ENCODE assay signal across 12 cellular contexts in genomic region chr5:36202521-36202961, GRCh38. TPM values are rescaled to one million over a fixed set of nuclear protein-coding genes. Genes with fewer than 3 reads are reported as not detected.
DNase-seq lines count a peak whose midpoint lies in the region; ATAC-seq and TF ChIP-seq lines count a peak whose summit lies in the region.
"Had no signal": no experiment of that assay in that cellular context is flagged by ENCODE, and none has a peak within 500 bp of the region (broad histone marks: within the 10 kb centered on the region; RNA-seq: fewer than 3 reads in every experiment).

No MANE protein-coding gene starts in this region.

- H2AK5ac ChIP-seq in IMR-90 (ENCODE audit: low read depth, low read length), result no peak overlapping the region

- in situ Hi-C loops in IMR-90 (cut with MboI; ENCODE audit: low sequenced_read_pairs), result no loop called here

- no peak overlapping the region for H2AFZ ChIP-seq in IMR-90 (replicated peaks; ENCODE audit: low read length, poor library complexity)

- no peak overlapping the region for H3K4me3 Mint-ChIP-seq in Caco-2 (ENCODE audit: unreplicated experiment)
- H3K4me3 Mint-ChIP-seq: CD4-positive, alpha-beta T cell had no signal

- H3K27me3 Mint-ChIP-seq in Caco-2 (ENCODE audit: insufficient read depth, unreplicated experiment), result no peaks in the 10 kb centered on the region
- H3K27me3 Mint-ChIP-seq: CD4-positive, alpha-beta T cell had no signal

- intact Hi-C loops in IMR-90 (cut with micrococcal nuclease) (loop anchor here (2.0 kb wide), 1 partner anchor 36 kb away; no protein-coding TSS in a partner anchor), left ventricle myocardium inferior (cut with micrococcal nuclease) (no loop called here), Caco-2 (cut with micrococcal nuclease; ENCODE audit: unreplicated experiment) (no loop called here)

- H3K23ac ChIP-seq in IMR-90 (ENCODE audit: low read depth, low read length), result no peak overlapping the region

- no peak overlapping the region for H4K5ac ChIP-seq in IMR-90 (ENCODE audit: low read depth, low read length)

- H3K27me3 ChIP-seq in BE2C (no peaks in the 10 kb centered on the region), IMR-90 (ENCODE audit: control insufficient read depth, insufficient read depth, low read length) (no peaks in the 10 kb centered on the region), left ventricle myocardium inferior (ENCODE audit: low read depth) (no peaks in the 10 kb centered on the region), Caco-2 (replicated peaks; ENCODE audit: control insufficient read depth, insufficient read depth, low read length) (no peaks in the 10 kb centered on the region)
- H3K27me3 ChIP-seq: esophagus squamous epithelium had no signal

- H3K56ac ChIP-seq in IMR-90 (ENCODE audit: extremely low read depth, insufficient read depth, low read length), result no peak overlapping the region

- H3K9me1 ChIP-seq in IMR-90 (ENCODE audit: insufficient read depth, low read length), result no peaks in the 10 kb centered on the region

- H3K9me3 ChIP-seq in BE2C, result no peaks in the 10 kb centered on the region
- no peaks in the 10 kb centered on the region for H3K9me3 ChIP-seq in IMR-90 (ENCODE audit: control insufficient read depth, insufficient read depth, low read length)
- H3K9me3 ChIP-seq in left ventricle myocardium inferior (replicated peaks), result no peaks in the 10 kb centered on the region
- H3K9me3 ChIP-seq in Caco-2, result no peaks in the 10 kb centered on the region
- H3K9me3 ChIP-seq: esophagus squamous epithelium had no signal

- CTCF ChIA-PET in IMR-90 (lab: Yijun Ruan, JAX) (interaction anchor here (0.9 to 1.6 kb wide), 2 partner anchors 24 to 123 kb away, joined by 4 read pairs; no protein-coding TSS in a partner anchor), Caco-2 (lab: Charles Lee) (no interaction called here)

- ATAC-seq in IMR-90 (ENCODE audit: low read depth) (peak; percentile 80), GM21447 (IDR thresholded peaks at IDR 0.05; ENCODE audit: unreplicated experiment) (no peak)

- H3K18ac ChIP-seq in IMR-90 (ENCODE audit: low read depth, low read length), result no peak overlapping the region

- H3K9ac ChIP-seq in IMR-90 (ENCODE audit: low read depth, low read length), result no peak overlapping the region

- H4K8ac ChIP-seq in IMR-90 (ENCODE audit: low read depth in 2 of 2, low read length in 2 of 2), result no peak overlapping the region

- TF ChIP-seq CTCF in BE2C (IDR thresholded peaks at IDR 0.05; ENCODE audit: low read depth, low read length), result no peak
- no peak for TF ChIP-seq CTCF in IMR-90 (conservative IDR thresholded peaks at IDR 0.05; ENCODE audit: low read depth, low read length)
- TF ChIP-seq CTCF in left ventricle myocardium inferior (IDR thresholded peaks at IDR 0.05; ENCODE audit: borderline replicate concordance), result no peak
- no peak for TF ChIP-seq CTCF in Caco-2 (IDR thresholded peaks at IDR 0.05; ENCODE audit: insufficient read depth in 1 of 2, low read depth in 1 of 2, low read length in 1 of 2, severe bottlenecking in 1 of 2, unreplicated experiment in 1 of 2)

- H4K91ac ChIP-seq in IMR-90 (ENCODE audit: insufficient read depth, low read depth, low read length), result no peak overlapping the region

- H3K4ac ChIP-seq in IMR-90 (ENCODE audit: low read depth, low read length), result no peak overlapping the region

- DNase-seq in BE2C, result peak; percentile 41
- peak; percentile 54 for DNase-seq in IMR-90
- DNase-seq in astrocyte of the hippocampus (ENCODE audit: low read depth, low spot score), result peak; percentile 44
- no peak for DNase-seq in left ventricle myocardium inferior
- DNase-seq in Caco-2, result no peak
- DNase-seq in NCI-H345 treated with DMSO at 0.1 percent for 48 hours (lab: John Stamatoyannopoulos, UW; ENCODE audit: unreplicated experiment), result no peak
- DNase-seq in activated gamma-delta T cell (lab: John Stamatoyannopoulos, UW), result no peak
- DNase-seq: CD4-positive, alpha-beta T cell; esophagus squamous epithelium; NCI-H2029; retina had no signal

- H2BK20ac ChIP-seq in IMR-90 (ENCODE audit: low read depth, low read length), result no peak overlapping the region

- no peak overlapping the region for H2BK5ac ChIP-seq in IMR-90 (ENCODE audit: low read depth, low read length, poor library complexity, severe bottlenecking)

- peaks cover 34% of the 10 kb centered on the region for H3K36me3 Mint-ChIP-seq in Caco-2 (ENCODE audit: insufficient read depth, unreplicated experiment)

- no peaks in the 10 kb centered on the region for H4K20me1 ChIP-seq in IMR-90 (ENCODE audit: insufficient read depth, low read length)

- POLR2A ChIA-PET in IMR-90 (lab: Charles Lee; ENCODE audit: unreplicated experiment) (no interaction called here), Caco-2 (lab: Charles Lee) (no interaction called here)

- H3K27ac Mint-ChIP-seq in Caco-2 (ENCODE audit: unreplicated experiment), result no peak overlapping the region
- H3K27ac Mint-ChIP-seq: CD4-positive, alpha-beta T cell had no signal

- H3K27ac ChIP-seq in IMR-90 (ENCODE audit: insufficient read depth, low read length), result no peak overlapping the region
- H3K27ac ChIP-seq in left ventricle myocardium inferior (replicated peaks), result peak overlapping the region; percentile 34
- H3K27ac ChIP-seq: esophagus squamous epithelium had no signal

- WGBS in IMR-90 (ENCODE audit: extremely low coverage in 2 of 2, insufficient read length in 1 of 2), 2 experiments, result no CpG with 5 or more reads among the region's 3 CpGs

- H3K4me3 ChIP-seq in BE2C (ENCODE audit: low read depth, low read length) (no peak overlapping the region), IMR-90 (ENCODE audit: insufficient read depth, low read depth, low read length) (no peak overlapping the region), left ventricle myocardium inferior (no peak overlapping the region), Caco-2 (ENCODE audit: low read depth, low read length) (no peak overlapping the region)
- H3K4me3 ChIP-seq: esophagus squamous epithelium had no signal

- no TSS peak for BruUV-seq in IMR-90 (replicated peaks; lab: Mats Ljungman, UMichigan)
- BruUV-seq in Caco-2 (replicated peaks; lab: Mats Ljungman, UMichigan), result no TSS peak

- TF ChIP-seq POLR2A in IMR-90 (IDR thresholded peaks at IDR 0.05; ENCODE audit: low read depth, low read length), result no peak

- no peaks in the 10 kb centered on the region for H3K79me1 ChIP-seq in IMR-90 (ENCODE audit: low read depth in 1 of 2, low read length in 2 of 2)

- H3K36me3 ChIP-seq in BE2C (no peaks in the 10 kb centered on the region), IMR-90 (ENCODE audit: control insufficient read depth, insufficient read depth, low read length) (peaks cover 6% of the 10 kb centered on the region; the same call in 1 of the 2 replicates), left ventricle myocardium inferior (peaks cover 51% of the 10 kb centered on the region), Caco-2 (ENCODE audit: control insufficient read depth, insufficient read depth, low read length) (peaks cover 1% of the 10 kb centered on the region; the same call in 1 of the 2 replicates)

- TF ChIP-seq RAD21 in IMR-90 (IDR thresholded peaks at IDR 0.05; ENCODE audit: low read length), result no peak

- peaks cover 15% of the 10 kb centered on the region for H3K4me1 ChIP-seq in BE2C
- H3K4me1 ChIP-seq in IMR-90 (ENCODE audit: control insufficient read depth, insufficient read depth, low read length), result peaks cover 2% of the 10 kb centered on the region
- H3K4me1 ChIP-seq in left ventricle myocardium inferior, result peaks cover 19% of the 10 kb centered on the region
- no peaks in the 10 kb centered on the region for H3K4me1 ChIP-seq in Caco-2

- H2BK15ac ChIP-seq in IMR-90 (ENCODE audit: low read depth, low read length), result no peak overlapping the region

- H3K14ac ChIP-seq in IMR-90 (replicated peaks; ENCODE audit: low read depth, low read length), result no peak overlapping the region

- no peaks in the 10 kb centered on the region for H3K9me3 Mint-ChIP-seq in Caco-2 (ENCODE audit: unreplicated experiment)
- H3K9me3 Mint-ChIP-seq: CD4-positive, alpha-beta T cell had no signal

- H2BK120ac ChIP-seq in IMR-90 (ENCODE audit: low read depth, low read length), result no peak overlapping the region

- H3K4me2 ChIP-seq in IMR-90 (ENCODE audit: low read depth, low read length), result no peak overlapping the region

- no peaks in the 10 kb centered on the region for H3K4me1 Mint-ChIP-seq in Caco-2 (ENCODE audit: low read depth, unreplicated experiment)

- no peak overlapping the region for H2AK9ac ChIP-seq in IMR-90 (replicated peaks; ENCODE audit: low read depth, low read length, poor library complexity)

- dilution Hi-C loops in IMR-90 (cut with HindIII; ENCODE audit: low sequenced_read_pairs, unreplicated experiment), result no loop called here

TF ChIP-seq in IMR-90, 13 proteins besides CTCF, POLR2A, EP300 and RAD21 (continues in another document):
- no peak for TF ChIP-seq SMC3 (IDR thresholded peaks at IDR 0.05; ENCODE audit: low read depth, low read length)

RNA-seq across cellular contexts. Expression of gene NADK2, which starts 39.2 kb away (rescaled TPM):
- polyA plus RNA-seq in BE2C (2012; ENCODE audit: insufficient read depth, insufficient read length, low read depth), result 12.1 TPM
- total RNA-seq in IMR-90 (2012; rRNA removed) (17.4 and 21.1 TPM in 2 replicates), left ventricle myocardium inferior (35.4 TPM), Caco-2 (2022) (71.6 and 79.4 TPM in 2 replicates)
- polyA plus RNA-seq in IMR-90 (2012; rRNA removed), result 6.0 and 7.4 TPM in 2 replicates
- 1.9 and 3.1 TPM in 2 replicates for polyA plus RNA-seq in IMR-90 (2012; cell fraction: cytosol; rRNA removed)
- 2.3 and 6.4 TPM in 2 replicates for polyA plus RNA-seq in IMR-90 (2012; cell fraction: nucleus; rRNA removed; ENCODE audit: low replicate concordance)

RNA-seq across cellular contexts. Expression of gene SKP2, which starts 50.6 kb away (rescaled TPM):
- polyA plus RNA-seq in BE2C (2012; ENCODE audit: insufficient read depth, insufficient read length, low read depth), result 78.9 TPM
- total RNA-seq in IMR-90 (2012; rRNA removed) (72.5 and 92.1 TPM in 2 replicates), left ventricle myocardium inferior (4.6 TPM), Caco-2 (2022) (192 and 230 TPM in 2 replicates)
- polyA plus RNA-seq in IMR-90 (2012; rRNA removed), result 19.9 and 23.3 TPM in 2 replicates
- 9.6 and 17.9 TPM in 2 replicates for polyA plus RNA-seq in IMR-90 (2012; cell fraction: cytosol; rRNA removed)
- polyA plus RNA-seq in IMR-90 (2012; cell fraction: nucleus; rRNA removed; ENCODE audit: low replicate concordance), result 8.1 and 18.7 TPM in 2 replicates

RNA-seq across cellular contexts. Expression of gene LMBRD2, which starts 50.9 kb away (rescaled TPM):
- 5.6 TPM for polyA plus RNA-seq in BE2C (2012; ENCODE audit: insufficient read depth, insufficient read length, low read depth)
- 5.2 and 11.4 TPM in 2 replicates for total RNA-seq in IMR-90 (2012; rRNA removed)
- polyA plus RNA-seq in IMR-90 (2012; rRNA removed), result 1.3 and 1.8 TPM in 2 replicates
- 0.19 and 0.26 TPM in 2 replicates for polyA plus RNA-seq in IMR-90 (2012; cell fraction: cytosol; rRNA removed)
- polyA plus RNA-seq in IMR-90 (2012; cell fraction: nucleus; rRNA removed; ENCODE audit: low replicate concordance), result 0.30 and 2.2 TPM in 2 replicates
- total RNA-seq in left ventricle myocardium inferior, result 12.1 TPM
- 11.5 and 15.2 TPM in 2 replicates for total RNA-seq in Caco-2 (2022)

Comparison
In these comparisons a context has a peak if more than half of its experiments do, and no peak if none do; other contexts are left out.
1. DNase-seq: peak in BE2C (single experiment), IMR-90 (single experiment) and astrocyte of the hippocampus (single experiment); none in left ventricle myocardium inferior (single experiment), Caco-2 (0 of 2), NCI-H345 treated with DMSO at 0.1 percent for 48 hours (single experiment) and activated gamma-delta T cell (single experiment).
2. RNA of gene SKP2, which starts 50.6 kb away (total RNA-seq): 192 to 230 TPM in Caco-2 and 72.5 to 92.1 TPM in IMR-90; 4.6 TPM in left ventricle myocardium inferior (single experiment); every median in the first group is over 10 times any median in the second.